Comparison of ENCODE assay signal across 1 cellular context in the genomic region with DNA sequence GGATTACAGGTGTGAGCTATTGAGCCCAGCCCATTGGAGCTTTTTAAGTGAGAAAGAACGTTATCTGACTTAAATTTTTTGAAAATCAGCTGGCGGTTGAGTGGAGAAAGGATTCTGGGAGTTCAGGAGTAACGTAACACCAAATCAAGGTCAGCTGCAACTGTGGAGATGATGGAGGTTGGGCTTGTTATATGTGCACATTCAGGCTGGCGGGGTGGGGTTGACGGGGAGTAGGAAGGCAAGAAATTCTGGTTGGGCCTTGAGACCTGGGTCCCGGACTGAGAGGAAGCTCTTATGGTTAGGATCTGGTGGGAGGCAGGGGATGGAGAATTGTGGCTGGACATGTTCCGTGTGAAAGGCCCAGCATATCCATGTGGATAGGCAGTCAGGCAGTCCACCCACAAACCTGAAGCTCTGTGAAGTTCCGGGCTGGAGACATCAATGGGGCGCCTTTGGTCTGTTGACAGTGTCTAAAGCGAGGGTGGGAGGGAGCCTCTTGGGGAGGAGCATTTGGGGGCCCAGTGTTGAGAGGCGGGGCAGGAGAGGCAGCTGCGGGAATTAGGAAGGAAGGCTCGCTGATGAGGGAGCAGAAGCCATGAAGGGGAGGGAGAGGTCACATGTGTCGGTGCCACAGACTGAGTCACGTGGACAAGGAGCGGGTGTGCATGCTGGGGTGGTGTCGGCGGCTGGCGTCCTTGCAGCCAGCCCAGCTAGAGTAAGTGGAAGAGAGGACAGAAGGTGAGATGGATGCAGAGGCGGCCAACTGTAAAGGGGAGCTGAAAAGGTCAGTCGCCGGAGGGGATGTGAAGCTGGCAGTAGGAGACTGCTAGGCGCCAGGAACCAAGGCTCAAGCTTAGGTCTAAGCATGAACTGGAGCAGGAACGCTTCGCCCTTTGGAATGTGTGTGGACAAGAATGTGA.
A peak's percentile ranks its signal among the peaks of the same experiment; 100 is the strongest.
TF ChIP-seq lines count a peak whose summit lies in the region.

No MANE protein-coding gene starts in this region.

TF ChIP-seq in K562, 482 proteins besides CTCF, POLR2A, EP300 and RAD21 (continued from another document):
- no peak for TF ChIP-seq CHD7 (IDR thresholded peaks at IDR 0.05; ENCODE audit: low read depth, low read length)
- peak; percentile 46; the same call in 1 of the 2 replicates for TF ChIP-seq USF2 (CRISPR knock-in tag; IDR thresholded peaks at IDR 0.05)
- TF ChIP-seq, protein P1, sequence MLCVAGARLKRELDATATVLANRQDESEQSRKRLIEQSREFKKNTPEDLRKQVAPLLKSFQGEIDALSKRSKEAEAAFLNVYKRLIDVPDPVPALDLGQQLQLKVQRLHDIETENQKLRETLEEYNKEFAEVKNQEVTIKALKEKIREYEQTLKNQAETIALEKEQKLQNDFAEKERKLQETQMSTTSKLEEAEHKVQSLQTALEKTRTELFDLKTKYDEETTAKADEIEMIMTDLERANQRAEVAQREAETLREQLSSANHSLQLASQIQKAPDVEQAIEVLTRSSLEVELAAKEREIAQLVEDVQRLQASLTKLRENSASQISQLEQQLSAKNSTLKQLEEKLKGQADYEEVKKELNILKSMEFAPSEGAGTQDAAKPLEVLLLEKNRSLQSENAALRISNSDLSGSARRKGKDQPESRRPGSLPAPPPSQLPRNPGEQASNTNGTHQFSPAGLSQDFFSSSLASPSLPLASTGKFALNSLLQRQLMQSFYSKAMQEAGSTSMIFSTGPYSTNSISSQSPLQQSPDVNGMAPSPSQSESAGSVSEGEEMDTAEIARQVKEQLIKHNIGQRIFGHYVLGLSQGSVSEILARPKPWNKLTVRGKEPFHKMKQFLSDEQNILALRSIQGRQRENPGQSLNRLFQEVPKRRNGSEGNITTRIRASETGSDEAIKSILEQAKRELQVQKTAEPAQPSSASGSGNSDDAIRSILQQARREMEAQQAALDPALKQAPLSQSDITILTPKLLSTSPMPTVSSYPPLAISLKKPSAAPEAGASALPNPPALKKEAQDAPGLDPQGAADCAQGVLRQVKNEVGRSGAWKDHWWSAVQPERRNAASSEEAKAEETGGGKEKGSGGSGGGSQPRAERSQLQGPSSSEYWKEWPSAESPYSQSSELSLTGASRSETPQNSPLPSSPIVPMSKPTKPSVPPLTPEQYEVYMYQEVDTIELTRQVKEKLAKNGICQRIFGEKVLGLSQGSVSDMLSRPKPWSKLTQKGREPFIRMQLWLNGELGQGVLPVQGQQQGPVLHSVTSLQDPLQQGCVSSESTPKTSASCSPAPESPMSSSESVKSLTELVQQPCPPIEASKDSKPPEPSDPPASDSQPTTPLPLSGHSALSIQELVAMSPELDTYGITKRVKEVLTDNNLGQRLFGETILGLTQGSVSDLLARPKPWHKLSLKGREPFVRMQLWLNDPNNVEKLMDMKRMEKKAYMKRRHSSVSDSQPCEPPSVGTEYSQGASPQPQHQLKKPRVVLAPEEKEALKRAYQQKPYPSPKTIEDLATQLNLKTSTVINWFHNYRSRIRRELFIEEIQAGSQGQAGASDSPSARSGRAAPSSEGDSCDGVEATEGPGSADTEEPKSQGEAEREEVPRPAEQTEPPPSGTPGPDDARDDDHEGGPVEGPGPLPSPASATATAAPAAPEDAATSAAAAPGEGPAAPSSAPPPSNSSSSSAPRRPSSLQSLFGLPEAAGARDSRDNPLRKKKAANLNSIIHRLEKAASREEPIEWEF (CRISPR knock-in tag; IDR thresholded peaks at IDR 0.05) = no peak
- TF ChIP-seq, protein P2, sequence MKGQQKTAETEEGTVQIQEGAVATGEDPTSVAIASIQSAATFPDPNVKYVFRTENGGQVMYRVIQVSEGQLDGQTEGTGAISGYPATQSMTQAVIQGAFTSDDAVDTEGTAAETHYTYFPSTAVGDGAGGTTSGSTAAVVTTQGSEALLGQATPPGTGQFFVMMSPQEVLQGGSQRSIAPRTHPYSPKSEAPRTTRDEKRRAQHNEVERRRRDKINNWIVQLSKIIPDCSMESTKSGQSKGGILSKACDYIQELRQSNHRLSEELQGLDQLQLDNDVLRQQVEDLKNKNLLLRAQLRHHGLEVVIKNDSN (CRISPR knock-in tag; IDR thresholded peaks at IDR 0.05) = peak; percentile 55
- TF ChIP-seq PRPF4 (IDR thresholded peaks at IDR 0.05; ENCODE audit: insufficient read depth, low read depth, low read length, poor library complexity, severe bottlenecking) = no peak
- TF ChIP-seq SMARCB1 (IDR thresholded peaks at IDR 0.05; ENCODE audit: insufficient read length, low read depth) = no peak
- TF ChIP-seq RAD51 (IDR thresholded peaks at IDR 0.05; ENCODE audit: borderline replicate concordance, low read depth) = peak; percentile 71
- TF ChIP-seq MEIS2 (IDR thresholded peaks at IDR 0.05; ENCODE audit: partially characterized antibody) = no peak
